In genomic region chr10:88401671-88402347, GRCh38 we compare ENCODE assay signal across 13 cellular contexts.
DNase-seq lines count a peak whose midpoint lies in the region; ATAC-seq and TF ChIP-seq lines count a peak whose summit lies in the region.
"Had no signal": no experiment of that assay in that cellular context is flagged by ENCODE, and none has a peak within 500 bp of the region (broad histone marks: within the 10 kb centered on the region; RNA-seq: fewer than 3 reads in every experiment).

No MANE protein-coding gene starts in this region.

- H3K79me2 ChIP-seq in GM23248 (ENCODE audit: insufficient read depth), result no peaks in the 10 kb centered on the region
- no peaks in the 10 kb centered on the region for H3K79me2 ChIP-seq in SK-N-SH (ENCODE audit: insufficient read depth)

- H3K4me2 ChIP-seq in GM23248 (ENCODE audit: unreplicated experiment) (no peak overlapping the region), SK-N-SH (no peak overlapping the region)

- H3K9me2 ChIP-seq in GM23248 (ENCODE audit: insufficient read depth) (no peaks in the 10 kb centered on the region), SK-N-SH (no peaks in the 10 kb centered on the region)

- ATAC-seq in GM18868 (IDR thresholded peaks at IDR 0.05; ENCODE audit: unreplicated experiment), result no peak
- no peak for ATAC-seq in GM21723 (IDR thresholded peaks at IDR 0.05; ENCODE audit: unreplicated experiment)

- H3K27me3 ChIP-seq in GM23248 (replicated peaks; ENCODE audit: insufficient read depth) (no peaks in the 10 kb centered on the region), SK-N-SH (ENCODE audit: insufficient read depth) (no peaks in the 10 kb centered on the region)
- H3K27me3 ChIP-seq: right atrium auricular region had no signal

- H3F3A ChIP-seq in GM23248 (ENCODE audit: insufficient read depth) (no peaks in the 10 kb centered on the region), SK-N-SH (replicated peaks; ENCODE audit: insufficient read depth) (no peaks in the 10 kb centered on the region)

- H3K36me3 ChIP-seq in GM23248 (ENCODE audit: low read depth) (no peaks in the 10 kb centered on the region), SK-N-SH (replicated peaks in 1 of 2; ENCODE audit: control insufficient read depth in 1 of 2, insufficient read depth in 2 of 2, low read length in 1 of 2) (peaks cover 0 to 3% of the 10 kb centered on the region in 2 experiments)
- H3K36me3 ChIP-seq: right atrium auricular region had no signal

- H3K9me3 ChIP-seq in GM23248 (ENCODE audit: low read depth) (peaks cover 7% of the 10 kb centered on the region), SK-N-SH (peaks cover 13% of the 10 kb centered on the region; the same call in 1 of the 2 replicates)

- in situ Hi-C loops in ACHN (cut with HindIII; ENCODE audit: low pct_ligation_motif_present, low pct_unique_long_range_greater_than_20kb, low sequenced_read_pairs), result no loop called here
- in situ Hi-C loops in GM23248 (cut with MboI), result no loop called here

- H3K4me3 ChIP-seq in GM23248 (no peak overlapping the region), SK-N-SH (ENCODE audit: low read depth in 2 of 2, low read length in 1 of 2) (no peak overlapping the region), fibroblast of villous mesenchyme (ENCODE audit: low read depth, low read length) (no peak overlapping the region)
- H3K4me3 ChIP-seq: right atrium auricular region had no signal

- CTCF ChIA-PET in SK-N-SH (lab: Yijun Ruan, JAX), result no interaction called here

- TF ChIP-seq CTCF in SK-N-SH (IDR thresholded peaks at IDR 0.05) (peak; percentile 37), fibroblast of villous mesenchyme (IDR thresholded peaks at IDR 0.05; ENCODE audit: insufficient read depth, low read depth, low read length) (peak; percentile 46)

- H3K27ac ChIP-seq in GM23248 (no peak overlapping the region), SK-N-SH (ENCODE audit: low read depth in 2 of 2, low read length in 1 of 2) (no peak overlapping the region)
- H3K27ac ChIP-seq: right atrium auricular region had no signal

- TF ChIP-seq RAD21 in SK-N-SH (IDR thresholded peaks at IDR 0.05; ENCODE audit: low read length), result peak; percentile 40

- H2AFZ ChIP-seq in GM23248 (0 out of 2 replicates have a peak overlapping the region, but pooled peaks have one; percentile 8), SK-N-SH (ENCODE audit: low read depth) (no peak overlapping the region)

- no peak for TF ChIP-seq EP300 in SK-N-SH (IDR thresholded peaks at IDR 0.05; ENCODE audit: borderline replicate concordance in 1 of 2, low read depth in 1 of 2, low read length in 1 of 2)

- no peaks in the 10 kb centered on the region for H3K4me1 ChIP-seq in GM23248 (ENCODE audit: insufficient read depth)
- no peaks in the 10 kb centered on the region for H3K4me1 ChIP-seq in SK-N-SH (ENCODE audit: control insufficient read depth in 1 of 2, insufficient read depth in 2 of 2, low read depth in 1 of 2, low read length in 1 of 2)
- H3K4me1 ChIP-seq: right atrium auricular region had no signal

- no peak overlapping the region for H3K9ac ChIP-seq in GM23248
- no peak overlapping the region for H3K9ac ChIP-seq in SK-N-SH

- H4K20me1 ChIP-seq in GM23248 (ENCODE audit: insufficient read depth) (no peaks in the 10 kb centered on the region), SK-N-SH (ENCODE audit: insufficient read depth) (no peaks in the 10 kb centered on the region)

- DNase-seq in ACHN (peak; percentile 44), GM23248 (peak; percentile 57), SK-N-SH (no peak), fibroblast of villous mesenchyme (ENCODE audit: low read depth) (no peak), HK-2 (ENCODE audit: unreplicated experiment) (no peak), NCI-H748 treated with DMSO at 0.1 percent for 48 hours (lab: John Stamatoyannopoulos, UW) (no peak)
- DNase-seq: activated CD4-positive, alpha-beta T cell treated with anti-CD3 and anti-CD28 coated beads for 48 hours; islet precursor cell; NCI-H510A treated with DMSO at 0.1 percent for 48 hours; stimulated activated naive CD4-positive, alpha-beta T cell treated with Interleukin-2 at 50 U/mL for 16 hours had no signal

- 75 to 82% methylated on average over 2 of the region's 2 CpGs for WGBS in GM23248 (ENCODE audit: low coverage in 1 of 2, low lambda C conversion rate in 2 of 2, missing lambda C conversion rate in 2 of 2), 2 experiments
- 87% methylated on average over 2 of the region's 2 CpGs for WGBS in SK-N-SH (ENCODE audit: low lambda C conversion rate)

- POLR2A ChIA-PET in SK-N-SH (lab: Yijun Ruan, JAX), result no interaction called here

TF ChIP-seq in SK-N-SH, 30 proteins besides CTCF, POLR2A, EP300 and RAD21:
- TF ChIP-seq TEAD4 (IDR thresholded peaks at IDR 0.05; ENCODE audit: borderline replicate concordance, insufficient read depth) (no peak), RXRA (IDR thresholded peaks at IDR 0.05; ENCODE audit: borderline replicate concordance, low read depth) (no peak), TAF1 (IDR thresholded peaks at IDR 0.05; ENCODE audit: borderline replicate concordance, low read depth, low read length) (no peak), SIN3A (IDR thresholded peaks at IDR 0.05; ENCODE audit: borderline replicate concordance, low read depth, low read length) (no peak), JUND (IDR thresholded peaks at IDR 0.05) (no peak), FOXM1 (IDR thresholded peaks at IDR 0.05; ENCODE audit: low read depth) (no peak), POLR2AphosphoS5 (IDR thresholded peaks at IDR 0.05; ENCODE audit: low read depth, low read length) (no peak), TCF12 (IDR thresholded peaks at IDR 0.05) (no peak), MXI1 (IDR thresholded peaks at IDR 0.05; ENCODE audit: low read depth, low read length) (no peak), CHD2 (IDR thresholded peaks at IDR 0.05; ENCODE audit: low read length, partially characterized antibody) (no peak), MEF2A (IDR thresholded peaks at IDR 0.05; ENCODE audit: borderline replicate concordance, low read depth) (no peak)
- TF ChIP-seq, protein P1, sequence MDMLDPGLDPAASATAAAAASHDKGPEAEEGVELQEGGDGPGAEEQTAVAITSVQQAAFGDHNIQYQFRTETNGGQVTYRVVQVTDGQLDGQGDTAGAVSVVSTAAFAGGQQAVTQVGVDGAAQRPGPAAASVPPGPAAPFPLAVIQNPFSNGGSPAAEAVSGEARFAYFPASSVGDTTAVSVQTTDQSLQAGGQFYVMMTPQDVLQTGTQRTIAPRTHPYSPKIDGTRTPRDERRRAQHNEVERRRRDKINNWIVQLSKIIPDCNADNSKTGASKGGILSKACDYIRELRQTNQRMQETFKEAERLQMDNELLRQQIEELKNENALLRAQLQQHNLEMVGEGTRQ (IDR thresholded peaks at IDR 0.05; ENCODE audit: borderline replicate concordance, low read depth, low read length), result no peak

Comparison
In these comparisons a context has a peak if more than half of its experiments do, and no peak if none do; other contexts are left out.
1. DNase-seq: peak in ACHN (single experiment) and GM23248 (single experiment); none in SK-N-SH (single experiment), fibroblast of villous mesenchyme (single experiment), HK-2 (single experiment) and NCI-H748 treated with DMSO at 0.1 percent for 48 hours (single experiment).